13 cellular contexts compared by ENCODE assay signal in genomic region chr9:95138474-95138873, GRCh38.
A peak's percentile ranks its signal among the peaks of the same experiment; 100 is the strongest.
DNase-seq lines count a peak whose midpoint lies in the region; ATAC-seq, FAIRE-seq and TF ChIP-seq lines count a peak whose summit lies in the region.
"Had no signal": no experiment of that assay in that cellular context is flagged by ENCODE, and none has a peak within 500 bp of the region (broad histone marks: within the 10 kb centered on the region; RNA-seq: fewer than 3 reads in every experiment).

No MANE protein-coding gene starts in this region.

- H3K4me3 ChIP-seq in DND-41 (ENCODE audit: low read depth in 1 of 2, low read length in 2 of 2) = no peak overlapping the region
- no peak overlapping the region for H3K4me3 ChIP-seq in colonic mucosa
- H3K4me3 ChIP-seq: body of pancreas, SJCRH30, smooth muscle cell, uterus had no signal

- no peak overlapping the region for H3K9ac ChIP-seq in DND-41 (ENCODE audit: low read depth, low read length)
- H3K9ac ChIP-seq in colonic mucosa (ENCODE audit: low read depth in 2 of 2, low read length in 2 of 2) = no peak overlapping the region

- no peaks in the 10 kb centered on the region for H3K27me3 ChIP-seq in DND-41 (ENCODE audit: insufficient read depth, low read length, poor library complexity)
- H3K27me3 ChIP-seq in colonic mucosa = no peaks in the 10 kb centered on the region
- H3K27me3 ChIP-seq: body of pancreas, SJCRH30, uterus had no signal

- intact Hi-C loops in colonic mucosa (cut with DNase I) = no loop called here

- no peaks in the 10 kb centered on the region for H3K36me3 ChIP-seq in DND-41 (ENCODE audit: insufficient read depth, low read length)
- H3K36me3 ChIP-seq in colonic mucosa = no peaks in the 10 kb centered on the region
- H3K36me3 ChIP-seq: SJCRH30, uterus had no signal

- 0 out of 3 replicates have a peak, but pooled peaks have one; percentile 33 for ATAC-seq in DND-41 (ENCODE audit: insufficient read depth, low read depth)
- no peak for ATAC-seq in GM21528 (IDR thresholded peaks at IDR 0.05; ENCODE audit: low FRiP score, unreplicated experiment)
- ATAC-seq: body of pancreas had no signal

- H3K4me2 ChIP-seq in DND-41 (ENCODE audit: insufficient read depth, low read length) = no peak overlapping the region
- H3K4me2 ChIP-seq: smooth muscle cell had no signal

- no peak for TF ChIP-seq CTCF in DND-41 (IDR thresholded peaks at IDR 0.05; ENCODE audit: borderline replicate concordance, extremely low read depth, low read length, poor library complexity, severe bottlenecking)
- no peak for TF ChIP-seq CTCF in colonic mucosa (IDR thresholded peaks at IDR 0.05)

- no peak overlapping the region for H2AFZ ChIP-seq in DND-41 (ENCODE audit: low read depth, low read length)

- no peaks in the 10 kb centered on the region for H3K9me3 ChIP-seq in DND-41 (ENCODE audit: insufficient read depth, low read length, severe bottlenecking)
- H3K9me3 ChIP-seq in colonic mucosa = no peaks in the 10 kb centered on the region
- H3K9me3 ChIP-seq: body of pancreas, SJCRH30, uterus had no signal

- DNase-seq in DND-41 (no peak), NCI-H187 treated with DMSO at 0.1 percent for 48 hours (lab: John Stamatoyannopoulos, UW) (peak; percentile 46), SHP77 (lab: John Stamatoyannopoulos, UW) (peak; percentile 94 to 95), kidney tubule cell (ENCODE audit: low spot score) (peak; percentile 47), frontal cortex (ENCODE audit: low spot score in 2 of 2) (no peak), colonic mucosa (no peak), HTR-8/SVneo (ENCODE audit: insufficient read length, low spot score) (no peak)
- DNase-seq: activated B cell treated with CpG ODN at 0.5 μM for 24 hours, uterus had no signal

- no peak for FAIRE-seq in frontal cortex (lab: Jason Lieb, UNC)
- no peak for FAIRE-seq in HTR-8/SVneo (lab: Jason Lieb, UNC)

- H3K4me1 ChIP-seq in DND-41 (ENCODE audit: insufficient read depth, low read length) = no peaks in the 10 kb centered on the region
- H3K4me1 ChIP-seq in colonic mucosa = peaks cover 4% of the 10 kb centered on the region
- H3K4me1 ChIP-seq: uterus had no signal

- H3K27ac ChIP-seq in DND-41 (ENCODE audit: low read length) = no peak overlapping the region
- no peak overlapping the region for H3K27ac ChIP-seq in colonic mucosa
- H3K27ac ChIP-seq: body of pancreas, SJCRH30, uterus had no signal

- H3K79me2 ChIP-seq in DND-41 (ENCODE audit: insufficient read depth, low read length) = no peaks in the 10 kb centered on the region

- no peaks in the 10 kb centered on the region for H4K20me1 ChIP-seq in DND-41 (ENCODE audit: insufficient read depth, low read length)

Comparison
In these comparisons a context has a peak if more than half of its experiments do, and no peak if none do; other contexts are left out.
1. DNase-seq: peak in NCI-H187 treated with DMSO at 0.1 percent for 48 hours (single experiment), SHP77 (2 of 2) and kidney tubule cell (single experiment); none in DND-41 (single experiment), frontal cortex (0 of 2), colonic mucosa (single experiment) and HTR-8/SVneo (single experiment).